ENCODE assay signal across 1 cellular context in genomic region chr15:71591057-71591456, GRCh38.
TF ChIP-seq lines count a peak whose summit lies in the region.

No MANE protein-coding gene starts in this region.

TF ChIP-seq in SK-N-SH, 30 proteins besides CTCF, POLR2A, EP300 and RAD21 (continued from another document):
- no peak for TF ChIP-seq USF2 (IDR thresholded peaks at IDR 0.05; ENCODE audit: borderline replicate concordance, low read depth, low read length)
- no peak for TF ChIP-seq EZH2phosphoT487 (IDR thresholded peaks at IDR 0.05; ENCODE audit: borderline replicate concordance, low read depth)
- no peak for TF ChIP-seq TAF1 (IDR thresholded peaks at IDR 0.05; ENCODE audit: borderline replicate concordance, low read depth, low read length)
- TF ChIP-seq SMC3 (IDR thresholded peaks at IDR 0.05; ENCODE audit: low read depth, low read length), result no peak
- TF ChIP-seq RCOR1 (IDR thresholded peaks at IDR 0.05; ENCODE audit: low read length), result no peak
- no peak for TF ChIP-seq ELF1 (IDR thresholded peaks at IDR 0.05)
- TF ChIP-seq POLR2AphosphoS5 (IDR thresholded peaks at IDR 0.05; ENCODE audit: low read depth, low read length), result no peak
- TF ChIP-seq RFX5 (IDR thresholded peaks at IDR 0.05; ENCODE audit: low read length), result no peak
